8 cellular contexts compared by ENCODE assay signal in genomic region chr12:108691154-108691994, GRCh38. TPM values are rescaled to one million over a fixed set of nuclear protein-coding genes. Genes with fewer than 3 reads are reported as not detected.
A peak's percentile ranks its signal among the peaks of the same experiment; 100 is the strongest.
DNase-seq lines count a peak whose midpoint lies in the region; ATAC-seq and TF ChIP-seq lines count a peak whose summit lies in the region.

No MANE protein-coding gene starts in this region.

- POLR2A ChIA-PET in activated CD4-positive, alpha-beta memory T cell treated with anti-CD3 and anti-CD28 coated beads, Interleukin-2, amount 10 ng/mL, durations not matched to agents 7 days and 5 days (lab: Charles Lee) = interaction anchor here (0.8 to 5.4 kb wide), 14 partner anchors 11 to 932 kb away, joined by 3 to 46 read pairs (median 3); partner anchors contain the start of genes ISCU, SART3, SELPLG and SSH1

- H3K4me1 Mint-ChIP-seq in CD14-positive monocyte = peaks cover 67% of the 10 kb centered on the region
- peaks cover 66% of the 10 kb centered on the region for H3K4me1 Mint-ChIP-seq in activated CD4-positive, alpha-beta memory T cell treated with anti-CD3 and anti-CD28 coated beads, Interleukin-2, amount 10 ng/mL, durations not matched to agents 7 days and 5 days

- H3K4me1 ChIP-seq in lung (ENCODE audit: control insufficient read depth in 2 of 2, insufficient read depth in 2 of 2, low read length in 2 of 2) = peaks cover 21 to 27% of the 10 kb centered on the region in 2 donors

- peak; percentile 97 for DNase-seq in CD14-positive monocyte (ENCODE audit: low spot score)
- DNase-seq in NCI-H774 (lab: John Stamatoyannopoulos, UW) = peak; percentile 84
- DNase-seq in activated CD4-positive, alpha-beta memory T cell treated with anti-CD3 and anti-CD28 coated beads, Interleukin-2, amount 10 ng/mL, durations not matched to agents 7 days and 5 days = peak; percentile 83
- DNase-seq in ecto neural progenitor cell (ENCODE audit: low spot score) = peak; percentile 95
- peak; percentile 86 for DNase-seq in lung (ENCODE audit: low spot score)
- DNase-seq in stimulated activated CD4-positive, alpha-beta T cell treated with anti-CD3 and anti-CD28 coated beads, TNF-alpha, amount 100 ng/mL, for 24 hours (ENCODE audit: low read depth in 3 of 3) = peak; percentile 51 to 78 (median 60)

- H3K9me3 Mint-ChIP-seq in CD14-positive monocyte = no peaks in the 10 kb centered on the region
- H3K9me3 Mint-ChIP-seq in activated CD4-positive, alpha-beta memory T cell treated with anti-CD3 and anti-CD28 coated beads, Interleukin-2, amount 10 ng/mL, durations not matched to agents 7 days and 5 days = no peaks in the 10 kb centered on the region

- peak overlapping the region; percentile 70 to 86 for H3K4me3 Mint-ChIP-seq in CD14-positive monocyte
- peak overlapping the region; percentile 66 for H3K4me3 Mint-ChIP-seq in activated CD4-positive, alpha-beta memory T cell treated with anti-CD3 and anti-CD28 coated beads, Interleukin-2, amount 10 ng/mL, durations not matched to agents 7 days and 5 days

- H3K9me3 ChIP-seq in lung (ENCODE audit: control insufficient read depth in 2 of 2, insufficient read depth in 1 of 2, low read length in 1 of 2) = no peaks in the 10 kb centered on the region

- CTCF ChIA-PET in activated CD4-positive, alpha-beta memory T cell treated with anti-CD3 and anti-CD28 coated beads, Interleukin-2, amount 10 ng/mL, durations not matched to agents 7 days and 5 days (lab: Charles Lee) = interaction anchor here (0.8 to 2.9 kb wide), 16 partner anchors 10 to 1154 kb away, joined by 3 to 21 read pairs (median 4); partner anchors contain the start of genes CORO1C, ISCU, SART3 and SELPLG

- ATAC-seq in GM19351 (IDR thresholded peaks at IDR 0.05; ENCODE audit: unreplicated experiment) (peak; percentile 81), HG03571 (IDR thresholded peaks at IDR 0.05; ENCODE audit: unreplicated experiment) (peak; percentile 73), lung (ENCODE audit: insufficient read depth, low FRiP score) (peak; percentile 89)

- peak; percentile 39 for TF ChIP-seq CTCF in CD14-positive monocyte (IDR thresholded peaks at IDR 0.05)
- TF ChIP-seq CTCF in lung (IDR thresholded peaks at IDR 0.05; ENCODE audit: control extremely low read depth, extremely low read depth) = no peak

- peaks cover 50% of the 10 kb centered on the region in 2 donors for H3K36me3 Mint-ChIP-seq in CD14-positive monocyte
- H3K36me3 Mint-ChIP-seq in activated CD4-positive, alpha-beta memory T cell treated with anti-CD3 and anti-CD28 coated beads, Interleukin-2, amount 10 ng/mL, durations not matched to agents 7 days and 5 days (ENCODE audit: low read depth) = no peaks in the 10 kb centered on the region

- H3K27ac Mint-ChIP-seq in CD14-positive monocyte = peak overlapping the region; percentile 95 to 100 (median 99)
- H3K27ac Mint-ChIP-seq in activated CD4-positive, alpha-beta memory T cell treated with anti-CD3 and anti-CD28 coated beads, Interleukin-2, amount 10 ng/mL, durations not matched to agents 7 days and 5 days = peak overlapping the region; percentile 89

- no peaks in the 10 kb centered on the region for H3K36me3 ChIP-seq in lung (ENCODE audit: control insufficient read depth in 2 of 2, insufficient read depth in 2 of 2, low read length in 2 of 2)

- H3K27me3 ChIP-seq in lung (ENCODE audit: control insufficient read depth, insufficient read depth) = no peaks in the 10 kb centered on the region

- peak overlapping the region; percentile 96 to 98 for H3K27ac ChIP-seq in lung (ENCODE audit: low read depth in 1 of 2, low read length in 1 of 2)

- no peak overlapping the region for H3K4me3 ChIP-seq in lung

- 3 to 7% methylated on average over 13 of the region's 13 CpGs for WGBS in lung, 2 donors

- intact Hi-C loops in CD14-positive monocyte (cut with micrococcal nuclease) = loop anchor here (2.0 to 5.0 kb wide), 2 partner anchors 39 to 41 kb away; partner anchors contain the start of gene CORO1C (in 2 of the 2)

- peaks cover 0 to 2% (median 0%) of the 10 kb centered on the region in 3 donors for H3K27me3 Mint-ChIP-seq in CD14-positive monocyte (ENCODE audit: low read depth in 3 of 3)
- no peaks in the 10 kb centered on the region for H3K27me3 Mint-ChIP-seq in activated CD4-positive, alpha-beta memory T cell treated with anti-CD3 and anti-CD28 coated beads, Interleukin-2, amount 10 ng/mL, durations not matched to agents 7 days and 5 days

RNA-seq across cellular contexts. Expression of gene CORO1C, which starts 39.9 kb away (rescaled TPM):
- polyA plus RNA-seq in CD14-positive monocyte = 100 to 1,000 TPM; 229 to 285 TPM
- total RNA-seq in activated CD4-positive, alpha-beta memory T cell treated with anti-CD3 and anti-CD28 coated beads, Interleukin-2, amount 10 ng/mL, durations not matched to agents 7 days and 5 days = 10 to 100 TPM; 30.9 to 35.7 TPM
- 100 to 1,000 TPM; 117 to 227 TPM for total RNA-seq in lung
- polyA plus RNA-seq in lung = 10 to 100 TPM; 36.4 to 93.5 TPM

RNA-seq across cellular contexts. Expression of gene SELPLG, which starts 57.7 kb away (rescaled TPM):
- polyA plus RNA-seq in CD14-positive monocyte (100 to 1,000 TPM; 247 to 349 TPM), lung (10 to 100 TPM; 13.8 to 97.0 TPM)
- 100 to 1,000 TPM; 289 to 301 TPM for total RNA-seq in activated CD4-positive, alpha-beta memory T cell treated with anti-CD3 and anti-CD28 coated beads, Interleukin-2, amount 10 ng/mL, durations not matched to agents 7 days and 5 days
- total RNA-seq in lung = 10 to 100 TPM; 11.3 to 47.2 TPM

Comparison
In these comparisons a context has a peak if more than half of its experiments do, and no peak if none do; other contexts are left out.
1. RNA of gene SELPLG, which starts 57.7 kb away (total RNA-seq): 289 to 301 TPM in activated CD4-positive, alpha-beta memory T cell treated with anti-CD3 and anti-CD28 coated beads, Interleukin-2, amount 10 ng/mL, durations not matched to agents 7 days and 5 days; 11.3 to 47.2 TPM in lung; every median in the first group is over 4 times any median in the second.
2. Peak in every context shown above with its lines, with median percentiles within 50 percentile points of each other: DNase-seq and ATAC-seq.